ENCODE assay signal across 12 cellular contexts in the genomic region with DNA sequence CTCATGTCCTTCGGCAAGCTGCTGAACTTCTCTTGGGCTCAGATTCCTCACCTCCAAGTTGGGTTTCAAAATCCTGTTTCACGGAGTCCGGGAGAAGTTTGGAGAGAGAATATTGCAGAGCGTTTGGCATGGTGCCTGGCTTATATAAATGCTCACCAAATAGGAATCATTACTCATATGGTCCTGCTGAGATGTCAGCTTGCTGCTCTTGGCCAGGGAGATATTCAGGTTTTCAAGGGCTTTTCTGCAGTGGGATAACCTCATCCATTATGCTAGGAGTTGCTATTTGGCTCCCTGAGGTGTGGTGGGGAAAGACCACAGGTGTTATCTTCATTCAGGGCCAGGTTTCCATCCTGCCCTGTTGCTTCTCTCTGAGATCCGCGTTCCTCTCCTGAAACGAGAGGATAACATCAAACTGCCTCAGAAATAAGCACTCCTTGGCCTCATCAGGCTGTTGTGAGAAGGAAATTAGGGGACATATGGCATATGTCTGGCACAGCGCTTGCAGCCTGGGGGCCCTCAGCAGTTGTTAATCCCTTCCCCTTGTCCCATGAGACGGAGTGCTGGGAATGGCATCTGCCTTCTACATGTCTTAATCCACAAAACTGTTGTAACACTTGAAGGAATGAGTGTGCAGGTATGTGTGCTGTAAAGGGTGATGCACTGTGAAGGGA. TPM values are rescaled to one million over a fixed set of nuclear protein-coding genes. Genes with fewer than 3 reads are reported as not detected.
DNase-seq lines count a peak whose midpoint lies in the region; ATAC-seq, FAIRE-seq and TF ChIP-seq lines count a peak whose summit lies in the region.
"Had no signal": no experiment of that assay in that cellular context is flagged by ENCODE, and none has a peak within 500 bp of the region (broad histone marks: within the 10 kb centered on the region; RNA-seq: fewer than 3 reads in every experiment).

No MANE protein-coding gene starts in this region.

- peak overlapping the region; percentile 37 for H3K4me2 ChIP-seq in astrocyte (ENCODE audit: low read length)
- H3K4me2 ChIP-seq: BLaER1 had no signal

- H3K4me3 ChIP-seq in AG10803 (ENCODE audit: low read length) (no peak overlapping the region), astrocyte (ENCODE audit: insufficient read depth, low read depth, low read length) (no peak overlapping the region), fibroblast of villous mesenchyme (ENCODE audit: low read depth, low read length) (no peak overlapping the region), spleen (no peak overlapping the region), endodermal cell (ENCODE audit: low read length) (no peak overlapping the region)
- H3K4me3 ChIP-seq: BLaER1, left ventricle myocardium inferior, uterus had no signal

- H3K9me3 Mint-ChIP-seq in astrocyte (ENCODE audit: unreplicated experiment) (peaks cover 3% of the 10 kb centered on the region), endodermal cell (peaks cover 4% of the 10 kb centered on the region)

- TF ChIP-seq POLR2A in spleen (IDR thresholded peaks at IDR 0.05) = no peak

- no peaks in the 10 kb centered on the region for H4K20me1 ChIP-seq in astrocyte (ENCODE audit: insufficient read depth, low read length)
- H4K20me1 ChIP-seq: BLaER1 had no signal

- no peak for TF ChIP-seq CTCF in AG10803 (conservative IDR thresholded peaks at IDR 0.05; ENCODE audit: low read length)
- TF ChIP-seq CTCF in astrocyte (IDR thresholded peaks at IDR 0.05; ENCODE audit: insufficient read depth, low read depth, low read length) = no peak
- no peak for TF ChIP-seq CTCF in fibroblast of villous mesenchyme (IDR thresholded peaks at IDR 0.05; ENCODE audit: insufficient read depth, low read depth, low read length)
- TF ChIP-seq CTCF in spleen (IDR thresholded peaks at IDR 0.05 in 8 of 11, conservative IDR thresholded peaks at IDR 0.05 in 3 of 11) = no peak
- TF ChIP-seq CTCF in endodermal cell (conservative IDR thresholded peaks at IDR 0.05) = no peak

- H3K27ac Mint-ChIP-seq in astrocyte (ENCODE audit: unreplicated experiment) (no peak overlapping the region), endodermal cell (no peak overlapping the region)

- no peaks in the 10 kb centered on the region for H3K4me1 ChIP-seq in astrocyte (ENCODE audit: insufficient read depth, low read length)
- peaks cover 0 to 22% (median 6%) of the 10 kb centered on the region in 6 donors for H3K4me1 ChIP-seq in spleen
- H3K4me1 ChIP-seq in endodermal cell (ENCODE audit: control insufficient read depth, insufficient read depth, low read length) = no peaks in the 10 kb centered on the region
- H3K4me1 ChIP-seq: uterus had no signal

- 86 to 91% (median 90%) methylated on average over 9 of the region's 9 CpGs for WGBS in spleen, 5 donors
- 82 to 88% methylated on average over 3 to 9 of the region's 9 CpGs for WGBS in endodermal cell (ENCODE audit: insufficient coverage in 1 of 2, insufficient read length in 1 of 2), 2 experiments

- intact Hi-C loops in spleen (cut with DNase I; ENCODE audit: low total_unique reads) = no loop called here

- no peaks in the 10 kb centered on the region for H3K79me2 ChIP-seq in astrocyte (ENCODE audit: insufficient read depth, low read length)

- DNase-seq in AG10803 (ENCODE audit: low read depth) (peak; percentile 64), M059J (ENCODE audit: low read depth) (peak; percentile 56), astrocyte (ENCODE audit: low read depth) (peak; percentile 29), fibroblast of villous mesenchyme (ENCODE audit: low read depth) (peak; percentile 60), spleen (no peak), endodermal cell (no peak), SIG-M5 treated with dmso at 0.1 percent for 504 hours (lab: John Stamatoyannopoulos, UW; ENCODE audit: unreplicated experiment) (no peak)
- DNase-seq: left ventricle myocardium inferior, Right ventricle myocardium superior, uterus had no signal

- H3K27ac ChIP-seq in astrocyte (ENCODE audit: low read depth, low read length) = no peak overlapping the region
- peak overlapping the region in 3 of 8 donors; percentile 16 to 40 (median 17) for H3K27ac ChIP-seq in spleen
- no peak overlapping the region for H3K27ac ChIP-seq in endodermal cell (ENCODE audit: low read depth, low read length)
- H3K27ac ChIP-seq: BLaER1, left ventricle myocardium inferior, uterus had no signal

- H3K36me3 ChIP-seq in astrocyte (ENCODE audit: insufficient read depth, low read length) = no peaks in the 10 kb centered on the region
- no peaks in the 10 kb centered on the region for H3K36me3 ChIP-seq in spleen
- no peaks in the 10 kb centered on the region for H3K36me3 ChIP-seq in endodermal cell (ENCODE audit: control insufficient read depth, insufficient read depth, low read length)
- H3K36me3 ChIP-seq: BLaER1, left ventricle myocardium inferior, uterus had no signal

- H3K4me3 Mint-ChIP-seq in astrocyte (ENCODE audit: unreplicated experiment) (no peak overlapping the region), endodermal cell (no peak overlapping the region)

- no peak overlapping the region for H3K9ac ChIP-seq in astrocyte (ENCODE audit: low read length)
- H3K9ac ChIP-seq in endodermal cell (ENCODE audit: extremely low read depth, low read length, poor library complexity, severe bottlenecking) = no peak overlapping the region
- H3K9ac ChIP-seq: BLaER1 had no signal

- H3K27me3 Mint-ChIP-seq in astrocyte (ENCODE audit: low read depth, unreplicated experiment) (peaks cover 18% of the 10 kb centered on the region), endodermal cell (ENCODE audit: insufficient read depth) (peaks cover 8% of the 10 kb centered on the region)

- no peaks in the 10 kb centered on the region for H3K4me1 Mint-ChIP-seq in astrocyte (ENCODE audit: low read depth, unreplicated experiment)
- no peaks in the 10 kb centered on the region for H3K4me1 Mint-ChIP-seq in endodermal cell

- FAIRE-seq in astrocyte (lab: Jason Lieb, UNC) = no peak

- H3K9me3 ChIP-seq in astrocyte (ENCODE audit: insufficient read depth, low read depth, low read length) = no peaks in the 10 kb centered on the region
- H3K9me3 ChIP-seq in spleen = no peaks in the 10 kb centered on the region
- H3K9me3 ChIP-seq in endodermal cell (ENCODE audit: control insufficient read depth, low read length) = no peaks in the 10 kb centered on the region
- H3K9me3 ChIP-seq: left ventricle myocardium inferior, uterus had no signal

- H3K27me3 ChIP-seq in astrocyte (ENCODE audit: insufficient read depth, low read length) = no peaks in the 10 kb centered on the region
- H3K27me3 ChIP-seq in spleen (replicated peaks in 1 of 7) = no peaks in the 10 kb centered on the region
- H3K27me3 ChIP-seq in endodermal cell (ENCODE audit: control insufficient read depth, insufficient read depth, low read length, poor library complexity, severe bottlenecking) = no peaks in the 10 kb centered on the region
- H3K27me3 ChIP-seq: BLaER1, uterus had no signal

- ATAC-seq in HG03039 (IDR thresholded peaks at IDR 0.05; ENCODE audit: unreplicated experiment) = no peak

- no peak overlapping the region for H2AFZ ChIP-seq in astrocyte (ENCODE audit: low read depth, low read length)

- no peaks in the 10 kb centered on the region for H3K36me3 Mint-ChIP-seq in astrocyte (ENCODE audit: low read depth, unreplicated experiment)
- H3K36me3 Mint-ChIP-seq in endodermal cell (ENCODE audit: low read depth) = no peaks in the 10 kb centered on the region

RNA-seq across cellular contexts. Expression of gene ACER3, which starts 29.9 kb away (rescaled TPM):
- 21.4 and 37.0 TPM in 2 replicates for total RNA-seq in M059J (2014; rRNA removed; shearing (Covaris generic))
- total RNA-seq in astrocyte (14.9 and 17.3 TPM in 2 replicates), fibroblast of villous mesenchyme (10.0 and 18.6 TPM in 2 replicates), spleen (10 to 100 TPM; 24.8 to 52.2 (median 35.7) TPM), endodermal cell (10 to 100 TPM; 18.5 to 23.2 TPM)
- 1 to 10 TPM; 2.9 to 3.7 (median 2.9) TPM for polyA plus RNA-seq in spleen
- polyA plus RNA-seq in endodermal cell (2013, experiment 1 of 2) = 10.0 TPM
- 10.6 TPM for polyA plus RNA-seq in endodermal cell (2013, experiment 2 of 2)

RNA-seq across cellular contexts. Expression of gene TSKU, which starts 47.6 kb away (rescaled TPM):
- 22.2 and 27.0 TPM in 2 replicates for total RNA-seq in M059J (2014; rRNA removed; shearing (Covaris generic))
- total RNA-seq in astrocyte (57.9 and 69.6 TPM in 2 replicates), fibroblast of villous mesenchyme (18.6 and 20.9 TPM in 2 replicates), spleen (10 to 100 TPM in 6 of 7 donors, 1 to 10 TPM in 1; 9.4 to 18.6 (median 13.1) TPM), endodermal cell (100 to 1,000 TPM; 105 to 130 TPM)
- polyA plus RNA-seq in spleen = 1 to 10 TPM; 1.1 to 5.7 (median 1.8) TPM
- polyA plus RNA-seq in endodermal cell (2013, experiment 1 of 2) = 39.1 TPM
- polyA plus RNA-seq in endodermal cell (2013, experiment 2 of 2) = 45.5 TPM

Comparison
In these comparisons a context has a peak if more than half of its experiments do, and no peak if none do; other contexts are left out.
1. DNase-seq: peak in AG10803 (single experiment), M059J (single experiment), astrocyte (single experiment) and fibroblast of villous mesenchyme (single experiment); none in spleen (single experiment), endodermal cell (single experiment) and SIG-M5 treated with dmso at 0.1 percent for 504 hours (single experiment).